28 cellular contexts compared by ENCODE assay signal in the genomic region with DNA sequence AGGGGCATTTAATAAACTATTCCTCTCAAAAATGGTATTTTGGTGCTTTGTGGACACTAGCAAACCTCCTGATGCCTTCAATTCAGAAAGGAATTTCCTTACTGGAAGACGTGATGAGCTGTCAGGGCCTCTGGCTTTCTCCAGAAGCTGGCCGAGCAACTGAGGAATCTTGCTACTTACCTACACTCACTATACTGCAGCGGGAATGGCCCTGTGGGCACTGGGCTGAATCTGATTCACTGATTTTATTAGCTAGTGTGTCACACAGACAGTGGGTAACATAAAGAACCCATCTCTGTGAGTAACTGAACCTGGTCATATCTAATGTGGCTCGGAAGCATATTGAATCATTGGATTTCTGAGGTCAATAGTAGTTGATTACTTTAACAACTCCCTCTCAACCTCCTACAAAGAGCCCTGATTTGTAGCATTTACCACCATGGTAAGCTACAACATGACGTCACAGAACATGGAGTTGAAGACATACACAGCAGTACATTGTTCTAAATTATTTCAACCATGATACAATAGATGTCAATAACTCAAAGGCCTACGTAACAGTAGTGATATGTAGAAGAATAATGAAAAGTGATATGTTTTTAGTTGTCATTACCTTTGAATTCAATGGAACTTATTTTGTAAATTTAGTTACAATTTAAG.
DNase-seq lines count a peak whose midpoint lies in the region; ATAC-seq lines count a peak whose summit lies in the region.
"Had no signal": no experiment of that assay in that cellular context is flagged by ENCODE, and none has a peak within 500 bp of the region (broad histone marks: within the 10 kb centered on the region; RNA-seq: fewer than 3 reads in every experiment).

No MANE protein-coding gene starts in this region.

- DNase-seq in ELR (ENCODE audit: low read depth) = peak; percentile 16
- peak; percentile 69 for DNase-seq in HK-2 (ENCODE audit: unreplicated experiment)
- DNase-seq in glomerular visceral epithelial cell (ENCODE audit: extremely low spot score) = peak; percentile 58
- DNase-seq in renal cortical epithelial cell (ENCODE audit: low read depth) = peak; percentile 81
- no peak for DNase-seq in T-helper 9 cell
- DNase-seq in NCI-H510A (lab: John Stamatoyannopoulos, UW) = no peak
- DNase-seq: activated CD4-positive, alpha-beta memory T cell treated with anti-CD3 and anti-CD28 coated beads, Interleukin-2, amount 10 ng/mL, durations not matched to agents 7 days and 5 days; activated CD4-positive, CD25-positive, alpha-beta regulatory T cell treated with anti-CD3 and anti-CD28 coated beads, Interleukin-2, amount 50 U/mL, for 72 hours; activated CD8-positive, alpha-beta memory T cell treated with anti-CD3 and anti-CD28 coated beads, Interleukin-2, amount 50 U/mL, for 48 hours; activated naive CD4-positive, alpha-beta T cell treated with anti-CD3 and anti-CD28 coated beads, Interleukin-2, amount 10 ng/mL, durations not matched to agents 7 days and 5 days; adrenal gland; COR-L47; endodermal cell; esophagus squamous epithelium; Karpas-422; left colon; NCI-H1417; NCI-H2029 treated with DMSO at 0.1 percent for 48 hours; NCI-H69; PC-9; right cardiac atrium; spleen; stimulated activated CD4-positive, alpha-beta T cell treated with anti-CD3 and anti-CD28 coated beads, Interleukin-2, amount 100 ng/mL, for 24 hours; stimulated activated CD8-positive, alpha-beta memory T cell treated with anti-CD3 and anti-CD28 coated beads, Interleukin-4, amount 100 ng/mL, for 48 hours; stimulated activated naive CD8-positive, alpha-beta T cell treated with anti-CD3 and anti-CD28 coated beads, Interleukin-15, amount 100 ng/mL, for 72 hours had no signal

- no peak for ATAC-seq in HG03159 (IDR thresholded peaks at IDR 0.05; ENCODE audit: unreplicated experiment)
- ATAC-seq: left colon; right cardiac atrium; Right ventricle myocardium inferior; SK-N-SH treated with all-trans-retinoic acid at 6 μM for 48 hours; stimulated activated naive CD8-positive, alpha-beta T cell treated with anti-CD3 and anti-CD28 coated beads, Interleukin-15, amount 100 ng/mL, for 72 hours had no signal

Comparison
In these comparisons a context has a peak if more than half of its experiments do, and no peak if none do; other contexts are left out.
1. DNase-seq: peak in ELR (single experiment), HK-2 (single experiment), glomerular visceral epithelial cell (single experiment) and renal cortical epithelial cell (single experiment); none in T-helper 9 cell (single experiment) and NCI-H510A (single experiment).